Comparison of ENCODE assay signal across 22 cellular contexts in genomic region chr11:130223291-130223971, GRCh38.
DNase-seq lines count a peak whose midpoint lies in the region; ATAC-seq and TF ChIP-seq lines count a peak whose summit lies in the region.
"Had no signal": no experiment of that assay in that cellular context is flagged by ENCODE, and none has a peak within 500 bp of the region (broad histone marks: within the 10 kb centered on the region; RNA-seq: fewer than 3 reads in every experiment).

No MANE protein-coding gene starts in this region.

- intact Hi-C loops in upper lobe of right lung (cut with DNase I), result no loop called here

- peaks cover 7% of the 10 kb centered on the region for H3K36me3 Mint-ChIP-seq in central memory CD8-positive, alpha-beta T cell (ENCODE audit: insufficient read depth)
- H3K36me3 Mint-ChIP-seq in memory B cell, result no peaks in the 10 kb centered on the region
- H3K36me3 Mint-ChIP-seq: activated naive CD8-positive, alpha-beta T cell treated with anti-CD3 and anti-CD28 coated beads, Interleukin-2, amount 10 ng/mL, durations not matched to agents 7 days and 5 days had no signal

- no peak overlapping the region for H3K4me3 Mint-ChIP-seq in central memory CD8-positive, alpha-beta T cell
- no peak overlapping the region for H3K4me3 Mint-ChIP-seq in memory B cell
- H3K4me3 Mint-ChIP-seq: activated naive CD8-positive, alpha-beta T cell treated with anti-CD3 and anti-CD28 coated beads, Interleukin-2, amount 10 ng/mL, durations not matched to agents 7 days and 5 days had no signal

- H3K9me3 ChIP-seq in upper lobe of right lung, result no peaks in the 10 kb centered on the region
- H3K9me3 ChIP-seq: ovary, tibial artery had no signal

- H3K4me3 ChIP-seq in upper lobe of right lung, result no peak overlapping the region
- H3K4me3 ChIP-seq: ovary, skin epidermis, tibial artery had no signal

- peaks cover 8% of the 10 kb centered on the region for H3K4me1 ChIP-seq in upper lobe of right lung
- H3K4me1 ChIP-seq: tibial artery had no signal

- peaks cover 22% of the 10 kb centered on the region for H3K4me1 Mint-ChIP-seq in central memory CD8-positive, alpha-beta T cell
- peaks cover 7% of the 10 kb centered on the region for H3K4me1 Mint-ChIP-seq in memory B cell

- no peak overlapping the region for H3K27ac ChIP-seq in upper lobe of right lung
- H3K27ac ChIP-seq: ovary, skin epidermis, tibial artery had no signal

- H3K36me3 ChIP-seq in upper lobe of right lung, result no peaks in the 10 kb centered on the region
- H3K36me3 ChIP-seq: ovary, tibial artery had no signal

- H3K27me3 ChIP-seq in upper lobe of right lung, result no peaks in the 10 kb centered on the region
- H3K27me3 ChIP-seq: ovary, tibial artery had no signal

- no peaks in the 10 kb centered on the region for H3K27me3 Mint-ChIP-seq in central memory CD8-positive, alpha-beta T cell
- no peaks in the 10 kb centered on the region for H3K27me3 Mint-ChIP-seq in memory B cell
- H3K27me3 Mint-ChIP-seq: activated naive CD8-positive, alpha-beta T cell treated with anti-CD3 and anti-CD28 coated beads, Interleukin-2, amount 10 ng/mL, durations not matched to agents 7 days and 5 days had no signal

- peak; percentile 46 for ATAC-seq in central memory CD8-positive, alpha-beta T cell (replicated peaks; ENCODE audit: extremely low read depth, poor library complexity, severe bottlenecking)
- no peak for ATAC-seq in memory B cell (ENCODE audit: low read depth)
- peak; percentile 81 for ATAC-seq in upper lobe of right lung
- no peak for ATAC-seq in activated CD4-positive, CD25-positive, alpha-beta regulatory T cell treated with anti-CD3 and anti-CD28 coated beads, Interleukin-2, amount 50 U/mL, for 24 hours
- no peak for ATAC-seq in GM19395 (IDR thresholded peaks at IDR 0.05; ENCODE audit: unreplicated experiment)

- no peak for TF ChIP-seq CTCF in upper lobe of right lung (IDR thresholded peaks at IDR 0.05)

- no peaks in the 10 kb centered on the region for H3K9me3 Mint-ChIP-seq in central memory CD8-positive, alpha-beta T cell
- no peaks in the 10 kb centered on the region for H3K9me3 Mint-ChIP-seq in memory B cell
- H3K9me3 Mint-ChIP-seq: activated naive CD8-positive, alpha-beta T cell treated with anti-CD3 and anti-CD28 coated beads, Interleukin-2, amount 10 ng/mL, durations not matched to agents 7 days and 5 days had no signal

- DNase-seq in stimulated activated CD8-positive, alpha-beta memory T cell treated with anti-CD3 and anti-CD28 coated beads, Interleukin-4, amount 100 ng/mL, for 24 hours (ENCODE audit: low read depth), result peak; percentile 4
- DNase-seq in stimulated activated CD8-positive, alpha-beta memory T cell treated with anti-CD3 and anti-CD28 coated beads, Interleukin-4, amount 100 ng/mL, for 48 hours, result no peak
- no peak for DNase-seq in central memory CD8-positive, alpha-beta T cell (ENCODE audit: low spot score in 2 of 2)
- DNase-seq in memory B cell (ENCODE audit: low spot score in 2 of 2) (no peak), upper lobe of right lung (peak; percentile 64), MV-4-11 (lab: John Stamatoyannopoulos, UW) (no peak)
- DNase-seq: activated CD4-positive, CD25-positive, alpha-beta regulatory T cell; activated naive CD8-positive, alpha-beta T cell treated with anti-CD3 and anti-CD28 coated beads, Interleukin-2, amount 10 ng/mL, durations not matched to agents 7 days and 5 days; effector CD4-positive, alpha-beta T cell; GOT3; islet precursor cell; KG1; NCI-H1048; NCI-H2029 treated with DMSO at 0.1 percent for 48 hours; NCI-H510A; ovary; SHP77 treated with DMSO at 0.1 percent for 48 hours; stimulated activated CD4-positive, alpha-beta T cell treated with anti-CD3 and anti-CD28 coated beads, Interleukin-4, amount 100 ng/mL, for 1 hour; tibial artery had no signal

- peak overlapping the region; percentile 49 for H3K27ac Mint-ChIP-seq in central memory CD8-positive, alpha-beta T cell (ENCODE audit: low read depth)
- H3K27ac Mint-ChIP-seq in memory B cell, result peak overlapping the region; percentile 45
- H3K27ac Mint-ChIP-seq: activated naive CD8-positive, alpha-beta T cell treated with anti-CD3 and anti-CD28 coated beads, Interleukin-2, amount 10 ng/mL, durations not matched to agents 7 days and 5 days had no signal

Comparison
In these comparisons a context has a peak if more than half of its experiments do, and no peak if none do; other contexts are left out.
1. DNase-seq: peak in stimulated activated CD8-positive, alpha-beta memory T cell treated with anti-CD3 and anti-CD28 coated beads, Interleukin-4, amount 100 ng/mL, for 24 hours (single experiment) and upper lobe of right lung (single experiment); none in stimulated activated CD8-positive, alpha-beta memory T cell treated with anti-CD3 and anti-CD28 coated beads, Interleukin-4, amount 100 ng/mL, for 48 hours (single experiment), central memory CD8-positive, alpha-beta T cell (0 of 2), memory B cell (0 of 2) and MV-4-11 (single experiment).
2. ATAC-seq: peak in central memory CD8-positive, alpha-beta T cell (single experiment) and upper lobe of right lung (single experiment); none in memory B cell (single experiment), activated CD4-positive, CD25-positive, alpha-beta regulatory T cell treated with anti-CD3 and anti-CD28 coated beads, Interleukin-2, amount 50 U/mL, for 24 hours (0 of 2) and GM19395 (single experiment).